In genomic region chr7:99140813-99141212, GRCh38 we compare ENCODE assay signal across 11 cellular contexts. TPM values are rescaled to one million over a fixed set of nuclear protein-coding genes. Genes with fewer than 3 reads are reported as not detected.
A peak's percentile ranks its signal among the peaks of the same experiment; 100 is the strongest.
DNase-seq lines count a peak whose midpoint lies in the region; ATAC-seq, FAIRE-seq and TF ChIP-seq lines count a peak whose summit lies in the region.
"Had no signal": no experiment of that assay in that cellular context is flagged by ENCODE, and none has a peak within 500 bp of the region (broad histone marks: within the 10 kb centered on the region; RNA-seq: fewer than 3 reads in every experiment).

No MANE protein-coding gene starts in this region.

- no peaks in the 10 kb centered on the region for H3K27me3 Mint-ChIP-seq in CD4-positive, alpha-beta T cell

- WGBS in prostate gland, result 77% methylated on average over 6 of the region's 6 CpGs

- no peak overlapping the region for H2AFZ ChIP-seq in OCI-LY7 (ENCODE audit: low read length)
- no peak overlapping the region for H2AFZ ChIP-seq in endothelial cell of umbilical vein (ENCODE audit: low read depth, low read length)

- H3K4me1 ChIP-seq in OCI-LY7 (ENCODE audit: insufficient read depth, low read length, poor library complexity, severe bottlenecking) (peaks cover 30% of the 10 kb centered on the region), endothelial cell of umbilical vein (ENCODE audit: control insufficient read depth, extremely low read depth, insufficient read depth, low read length) (peaks cover 25% of the 10 kb centered on the region), prostate gland (replicated peaks) (peaks cover 3% of the 10 kb centered on the region)

- no peaks in the 10 kb centered on the region for H3K9me3 ChIP-seq in CD4-positive, alpha-beta T cell (ENCODE audit: control insufficient read depth, low read length)
- no peaks in the 10 kb centered on the region for H3K9me3 ChIP-seq in OCI-LY7 (ENCODE audit: low read length)
- no peaks in the 10 kb centered on the region for H3K9me3 ChIP-seq in endothelial cell of umbilical vein (replicated peaks; ENCODE audit: control insufficient read depth, insufficient read depth, low read length)
- H3K9me3 ChIP-seq in prostate gland, result no peaks in the 10 kb centered on the region
- H3K9me3 ChIP-seq: left lung had no signal

- TF ChIP-seq CTCF in CD4-positive, alpha-beta T cell (IDR thresholded peaks at IDR 0.05), result no peak
- no peak for TF ChIP-seq CTCF in OCI-LY7 (conservative IDR thresholded peaks at IDR 0.05; ENCODE audit: low read length)
- TF ChIP-seq CTCF in endothelial cell of umbilical vein (IDR thresholded peaks at IDR 0.05; ENCODE audit: extremely low read depth in 1 of 2, insufficient read depth in 1 of 2, low read depth in 1 of 2, low read length in 2 of 2), result no peak
- no peak for TF ChIP-seq CTCF in prostate gland (IDR thresholded peaks at IDR 0.05)

- H3K36me3 ChIP-seq in OCI-LY7 (ENCODE audit: insufficient read depth, low read length) (peaks cover 12% of the 10 kb centered on the region), endothelial cell of umbilical vein (ENCODE audit: control insufficient read depth in 2 of 2, extremely low read depth in 1 of 2, insufficient read depth in 2 of 2, low read length in 2 of 2) (no peaks in the 10 kb centered on the region), prostate gland (no peaks in the 10 kb centered on the region)
- H3K36me3 ChIP-seq: left lung had no signal

- POLR2A ChIA-PET in CD4-positive, alpha-beta T cell (lab: Charles Lee), result interaction anchor here (1.5 kb wide), 1 partner anchor 960 kb away, joined by 4 read pairs; the partner anchor contains the start of genes AP4M1 and MCM7
- POLR2A ChIA-PET in OCI-LY7 (lab: Charles Lee) (interaction anchor here (0.6 to 0.8 kb wide), 2 partner anchors 14 to 97 kb away, joined by 3 read pairs; no protein-coding TSS in a partner anchor), endothelial cell of umbilical vein (lab: Charles Lee) (no interaction called here)

- CTCF ChIA-PET in CD4-positive, alpha-beta T cell (lab: Charles Lee), result interaction anchor here (0.7 kb wide), 1 partner anchor 10 kb away, joined by 4 read pairs; no protein-coding TSS in a partner anchor
- CTCF ChIA-PET in OCI-LY7 (lab: Charles Lee; ENCODE audit: unreplicated experiment) (no interaction called here), endothelial cell of umbilical vein (lab: Charles Lee) (no interaction called here)

- TSS peak; percentile 23 for BruUV-seq in OCI-LY7 (replicated peaks; lab: Mats Ljungman, UMichigan)
- no TSS peak for BruUV-seq in endothelial cell of umbilical vein (replicated peaks; lab: Mats Ljungman, UMichigan)

- FAIRE-seq in endothelial cell of umbilical vein (lab: Jason Lieb, UNC), result no peak

- H3K9me2 ChIP-seq in OCI-LY7 (ENCODE audit: insufficient read depth, low read length), result no peaks in the 10 kb centered on the region

- dilution Hi-C loops in endothelial cell of umbilical vein (cut with MboI; ENCODE audit: extremely low pct_ligation_motif_present, low sequenced_read_pairs), result no loop called here

- intact Hi-C loops in CD4-positive, alpha-beta T cell (cut with DNase I, micrococcal nuclease), result loop anchor here (5.0 to 10.0 kb wide), 5 partner anchors 186 to 944 kb away; partner anchors contain the start of genes ARPC1A (in 2 of the 2), BRI3 (in 1 of the 2), COPS6 (in 1 of the 2) and ZNF3 (in 1 of the 2)
- intact Hi-C loops in OCI-LY7 (cut with micrococcal nuclease; ENCODE audit: unreplicated experiment), result no loop called here
- intact Hi-C loops in endothelial cell of umbilical vein (cut with micrococcal nuclease), result loop anchor here (5.0 kb wide), 2 partner anchors 59 to 131 kb away; partner anchors contain the start of gene MYH16
- intact Hi-C loops in prostate gland (cut with DNase I), result loop anchor here (10.0 kb wide), 1 partner anchor 264 kb away; the partner anchor contains the start of genes BUD31 and PDAP1
- intact Hi-C loops in posterior vena cava (cut with DNase I), result loop anchor here (5.0 to 10.0 kb wide), 3 partner anchors 109 to 1054 kb away; no protein-coding TSS in a partner anchor

- no peak for DNase-seq in CD4-positive, alpha-beta T cell
- DNase-seq in OCI-LY7 (ENCODE audit: low spot score) (no peak), endothelial cell of umbilical vein (ENCODE audit: low read depth, low spot score) (no peak), prostate gland (ENCODE audit: low spot score) (no peak), SW480 (ENCODE audit: low spot score) (no peak), posterior vena cava (ENCODE audit: low spot score) (no peak), AG20443 (ENCODE audit: low spot score) (no peak), NCI-H526 treated with DMSO at 0.1 percent for 48 hours (lab: John Stamatoyannopoulos, UW) (no peak)
- DNase-seq: activated CD4-positive, CD25-positive, alpha-beta regulatory T cell; left lung; NCI-H524 had no signal

- H4K20me1 ChIP-seq in OCI-LY7 (ENCODE audit: insufficient read depth, low read length) (0 out of 2 replicates have a peak, but pooled peaks cover 8% of the 10 kb centered on the region), endothelial cell of umbilical vein (replicated peaks; ENCODE audit: control insufficient read depth, extremely low read depth, insufficient read depth, low read length) (peaks cover 25% of the 10 kb centered on the region)

- H3K27ac ChIP-seq in CD4-positive, alpha-beta T cell (ENCODE audit: low read depth, low read length), result no peak overlapping the region
- H3K27ac ChIP-seq in OCI-LY7 (ENCODE audit: low read depth, low read length, poor library complexity, severe bottlenecking), result no peak overlapping the region
- H3K27ac ChIP-seq in endothelial cell of umbilical vein (ENCODE audit: insufficient read depth, low read depth, low read length), result no peak overlapping the region
- H3K27ac ChIP-seq in prostate gland, result peak overlapping the region; percentile 96 to 99

- no peaks in the 10 kb centered on the region for H3K9me1 ChIP-seq in endothelial cell of umbilical vein (replicated peaks; ENCODE audit: control insufficient read depth, extremely low read depth, insufficient read depth, low read length)

- H3K4me3 Mint-ChIP-seq in CD4-positive, alpha-beta T cell, result peak overlapping the region; percentile 96

- no peak for ATAC-seq in CD4-positive, alpha-beta T cell (ENCODE audit: poor library complexity)
- ATAC-seq: left lung had no signal

- TF ChIP-seq POLR2A in endothelial cell of umbilical vein (IDR thresholded peaks at IDR 0.05; ENCODE audit: low read depth, low read length), result no peak
- TF ChIP-seq POLR2A in prostate gland (IDR thresholded peaks at IDR 0.05), result no peak

- no peaks in the 10 kb centered on the region for H3K27me3 ChIP-seq in CD4-positive, alpha-beta T cell (ENCODE audit: control insufficient read depth, insufficient read depth, low read length)
- H3K27me3 ChIP-seq in endothelial cell of umbilical vein (ENCODE audit: control insufficient read depth in 2 of 2, insufficient read depth in 2 of 2, low read length in 2 of 2) (no peaks in the 10 kb centered on the region), prostate gland (replicated peaks; ENCODE audit: insufficient read depth) (no peaks in the 10 kb centered on the region)
- H3K27me3 ChIP-seq: left lung had no signal

- H3K4me2 ChIP-seq in OCI-LY7 (ENCODE audit: low read length) (no peak overlapping the region), endothelial cell of umbilical vein (ENCODE audit: insufficient read depth, low read length) (peak overlapping the region; percentile 98)

- H3K9ac ChIP-seq in endothelial cell of umbilical vein (replicated peaks; ENCODE audit: extremely low read depth, insufficient read depth, low read length), result no peak overlapping the region

- peak overlapping the region; percentile 96 for H3K27ac Mint-ChIP-seq in CD4-positive, alpha-beta T cell

- H3K4me3 ChIP-seq in OCI-LY7 (ENCODE audit: low read depth, low read length, poor library complexity, severe bottlenecking) (no peak overlapping the region), endothelial cell of umbilical vein (replicated peaks in 1 of 3; ENCODE audit: insufficient read depth in 1 of 3, low read depth in 1 of 3, low read length in 3 of 3) (peak overlapping the region in 1 of 3 experiments; percentile 83), prostate gland (peak overlapping the region in 1 of 2 donors; percentile 100)

- H3K4me1 Mint-ChIP-seq in CD4-positive, alpha-beta T cell (ENCODE audit: low read depth), result peaks cover 64% of the 10 kb centered on the region

- H3K9me3 Mint-ChIP-seq in CD4-positive, alpha-beta T cell, result no peaks in the 10 kb centered on the region

- H3K36me3 Mint-ChIP-seq in CD4-positive, alpha-beta T cell (ENCODE audit: low read depth), result peaks cover 12% of the 10 kb centered on the region

- H3K79me2 ChIP-seq in OCI-LY7 (ENCODE audit: insufficient read depth, low read depth, low read length) (peaks cover 72% of the 10 kb centered on the region), endothelial cell of umbilical vein (ENCODE audit: control insufficient read depth, insufficient read depth, low read length) (peaks cover 62% of the 10 kb centered on the region)

TF ChIP-seq in endothelial cell of umbilical vein, 7 proteins besides CTCF, POLR2A, EP300 and RAD21 (continues in another document):
- TF ChIP-seq JUN (IDR thresholded peaks at IDR 0.05; ENCODE audit: borderline replicate concordance, insufficient read depth, insufficient read length, low read depth) (no peak), MAX (IDR thresholded peaks at IDR 0.05; ENCODE audit: insufficient read depth, insufficient read length) (no peak), MYC (IDR thresholded peaks at IDR 0.05; ENCODE audit: low read depth, low read length) (no peak), EZH2 (IDR thresholded peaks at IDR 0.05; ENCODE audit: borderline replicate concordance, low read depth, low read length, severe bottlenecking) (no peak), FOS (IDR thresholded peaks at IDR 0.05; ENCODE audit: borderline replicate concordance, insufficient read depth, low read length) (no peak), GATA2 (IDR thresholded peaks at IDR 0.05; ENCODE audit: insufficient read depth, insufficient read length, low read depth, low read length) (no peak)

RNA-seq across cellular contexts. Expression of gene SMURF1, which starts 3.1 kb away (rescaled TPM):
- 10 to 100 TPM; 30.0 to 32.4 TPM for total RNA-seq in CD4-positive, alpha-beta T cell
- total RNA-seq in OCI-LY7 (2014; rRNA removed; shearing (Covaris generic)), result 11.5 and 13.9 TPM in 2 replicates
- total RNA-seq in OCI-LY7 (2022) (17.8 and 20.5 TPM in 2 replicates), endothelial cell of umbilical vein (22.3 and 22.8 TPM in 2 replicates), prostate gland (10 to 100 TPM; 15.4 to 25.1 TPM), posterior vena cava (10 to 100 TPM; 25.0 to 27.2 TPM)
- polyA plus RNA-seq in endothelial cell of umbilical vein, result 9.6 and 11.5 TPM in 2 replicates
- polyA plus RNA-seq in endothelial cell of umbilical vein (2011; cell fraction: cytosol; rRNA removed), result 10.9 and 12.2 TPM in 2 replicates
- polyA plus RNA-seq in endothelial cell of umbilical vein (2011; cell fraction: nucleus; rRNA removed), result 40.7 and 46.5 TPM in 2 replicates
- polyA plus RNA-seq in endothelial cell of umbilical vein (2012), result 15.3 and 16.8 TPM in 2 replicates
- 16.2 and 18.4 TPM in 2 replicates for polyA minus RNA-seq in endothelial cell of umbilical vein
- polyA minus RNA-seq in endothelial cell of umbilical vein (2011; cell fraction: cytosol; rRNA and poly(A)+ RNA removed), result 6.3 TPM
- polyA minus RNA-seq in endothelial cell of umbilical vein (2011; cell fraction: nucleus; rRNA and poly(A)+ RNA removed), result 26.8 and 32.5 TPM in 2 replicates

Comparison
In these comparisons a context has a peak if more than half of its experiments do, and no peak if none do; other contexts are left out.
1. H3K27ac ChIP-seq: peak in prostate gland (2 of 2); none in CD4-positive, alpha-beta T cell (single experiment), OCI-LY7 (single experiment) and endothelial cell of umbilical vein (single experiment).